ENCODE assay signal across 1 cellular context in genomic region chr17:72120878-72121163, GRCh38.
TF ChIP-seq lines count a peak whose summit lies in the region.

Gene SOX9 (plus strand): TSS chr17:72121020. CDS start chr17:72121392, 372 bp downstream.

TF ChIP-seq in HepG2, 621 proteins besides CTCF, POLR2A, EP300 and RAD21 (continued from another document and continues in another):
- TF ChIP-seq, protein P1, sequence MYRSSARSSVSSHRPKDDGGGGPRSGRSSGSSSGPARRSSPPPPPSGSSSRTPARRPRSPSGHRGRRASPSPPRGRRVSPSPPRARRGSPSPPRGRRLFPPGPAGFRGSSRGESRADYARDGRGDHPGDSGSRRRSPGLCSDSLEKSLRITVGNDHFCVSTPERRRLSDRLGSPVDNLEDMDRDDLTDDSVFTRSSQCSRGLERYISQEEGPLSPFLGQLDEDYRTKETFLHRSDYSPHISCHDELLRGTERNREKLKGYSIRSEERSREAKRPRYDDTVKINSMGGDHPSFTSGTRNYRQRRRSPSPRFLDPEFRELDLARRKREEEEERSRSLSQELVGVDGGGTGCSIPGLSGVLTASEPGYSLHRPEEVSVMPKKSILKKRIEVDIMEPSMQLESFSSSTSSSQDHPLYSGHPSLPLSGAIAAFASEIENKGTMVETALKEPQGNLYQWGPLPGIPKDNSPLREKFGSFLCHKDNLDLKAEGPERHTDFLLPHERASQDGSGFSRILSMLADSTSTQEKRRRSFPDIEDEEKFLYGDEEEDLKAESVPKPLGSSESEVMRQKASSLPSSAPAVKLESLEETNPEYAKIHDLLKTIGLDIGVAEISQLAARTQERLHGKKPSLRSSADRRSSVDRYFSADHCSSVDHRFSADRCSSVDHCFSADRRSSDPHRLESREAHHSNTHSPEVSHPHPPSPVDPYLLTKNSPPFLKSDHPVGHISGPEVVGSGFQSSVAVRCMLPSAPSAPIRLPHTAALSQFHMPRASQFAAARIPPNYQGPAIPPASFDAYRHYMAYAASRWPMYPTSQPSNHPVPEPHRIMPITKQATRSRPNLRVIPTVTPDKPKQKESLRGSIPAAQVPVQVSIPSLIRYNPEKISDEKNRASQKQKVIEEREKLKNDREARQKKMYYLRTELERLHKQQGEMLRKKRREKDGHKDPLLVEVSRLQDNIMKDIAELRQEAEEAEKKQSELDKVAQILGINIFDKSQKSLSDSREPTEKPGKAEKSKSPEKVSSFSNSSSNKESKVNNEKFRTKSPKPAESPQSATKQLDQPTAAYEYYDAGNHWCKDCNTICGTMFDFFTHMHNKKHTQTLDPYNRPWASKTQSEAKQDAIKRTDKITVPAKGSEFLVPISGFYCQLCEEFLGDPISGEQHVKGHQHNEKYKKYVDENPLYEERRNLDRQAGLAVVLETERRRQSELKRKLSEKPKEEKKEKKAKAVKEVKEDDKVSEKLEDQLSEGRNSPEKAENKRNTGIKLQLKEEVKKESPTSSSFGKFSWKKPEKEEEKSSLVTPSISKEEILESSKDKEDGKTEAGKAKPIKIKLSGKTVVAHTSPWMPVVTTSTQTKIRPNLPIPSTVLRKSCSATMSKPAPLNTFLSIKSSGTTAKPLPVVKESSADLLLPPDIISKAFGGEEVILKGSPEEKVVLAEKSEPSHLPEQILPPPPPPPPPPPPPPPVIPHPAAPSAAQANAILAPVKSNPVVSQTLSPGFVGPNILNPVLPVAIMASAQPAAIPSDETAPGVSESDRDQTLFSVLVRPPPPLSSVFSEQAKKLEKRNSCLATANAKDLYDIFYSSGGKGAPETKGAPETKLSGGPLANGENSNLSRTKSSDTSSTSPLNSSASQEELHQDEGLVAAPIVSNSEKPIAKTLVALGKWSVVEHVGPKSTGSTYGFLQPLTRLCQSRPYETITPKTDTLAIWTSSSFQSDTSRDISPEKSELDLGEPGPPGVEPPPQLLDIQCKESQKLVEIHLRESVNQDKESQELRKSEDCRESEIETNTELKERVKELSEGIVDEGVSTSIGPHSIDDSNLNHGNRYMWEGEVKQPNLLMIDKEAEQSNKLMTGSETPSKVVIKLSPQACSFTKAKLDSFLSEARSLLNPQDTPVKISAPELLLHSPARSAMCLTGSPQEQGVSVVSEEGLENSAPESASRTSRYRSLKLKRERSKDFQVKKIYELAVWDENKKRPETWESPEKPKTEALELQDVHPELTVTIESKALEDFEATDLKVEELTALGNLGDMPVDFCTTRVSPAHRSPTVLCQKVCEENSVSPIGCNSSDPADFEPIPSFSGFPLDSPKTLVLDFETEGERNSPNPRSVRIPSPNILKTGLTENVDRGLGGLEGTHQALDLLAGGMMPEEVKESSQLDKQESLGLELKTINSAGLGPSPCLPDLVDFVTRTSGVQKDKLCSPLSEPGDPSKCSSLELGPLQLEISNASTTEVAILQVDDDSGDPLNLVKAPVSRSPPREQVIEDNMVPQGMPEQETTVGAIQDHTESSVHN (CRISPR knock-in tag; IDR thresholded peaks at IDR 0.05) = no peak
- TF ChIP-seq ZNF552 (CRISPR knock-in tag; IDR thresholded peaks at IDR 0.05; ENCODE audit: borderline replicate concordance) (no peak), PHF5A (CRISPR knock-in tag; IDR thresholded peaks at IDR 0.05; ENCODE audit: low read depth, unreplicated experiment) (peak; percentile 10), ZNF337 (CRISPR knock-in tag; IDR thresholded peaks at IDR 0.05; ENCODE audit: borderline replicate concordance, low read depth) (no peak), SP2 (CRISPR knock-in tag; IDR thresholded peaks at IDR 0.05) (no peak), POLR2AphosphoS2 (IDR thresholded peaks at IDR 0.05; ENCODE audit: low read depth, low read length) (peak; percentile 74; the same call in 1 of the 2 replicates), POLR2G (IDR thresholded peaks at IDR 0.05; ENCODE audit: low read depth, low read length) (peak; percentile 100), MAFG (CRISPR knock-in tag; IDR thresholded peaks at IDR 0.05) (no peak), KLF9 (CRISPR knock-in tag; IDR thresholded peaks at IDR 0.05; ENCODE audit: low read depth) (0 out of 2 replicates have a peak, but pooled peaks have one; percentile 23), ZNF3 (CRISPR knock-in tag; IDR thresholded peaks at IDR 0.05) (peak; percentile 50; the same call in 1 of the 2 replicates), THAP8 (CRISPR knock-in tag; IDR thresholded peaks at IDR 0.05; ENCODE audit: borderline replicate concordance) (0 out of 2 replicates have a peak, but pooled peaks have one; percentile 2), REL (CRISPR knock-in tag; conservative IDR thresholded peaks at IDR 0.05) (peak; percentile 91), ZNF496 (CRISPR knock-in tag; IDR thresholded peaks at IDR 0.05; ENCODE audit: insufficient replicate concordance) (no peak), TAF1 (CRISPR knock-in tag; IDR thresholded peaks at IDR 0.05) (peak; percentile 86), HMG20B (CRISPR knock-in tag; conservative IDR thresholded peaks at IDR 0.05) (peak; percentile 68; the same call in 1 of the 2 replicates), ZNF614 (CRISPR knock-in tag; IDR thresholded peaks at IDR 0.05; ENCODE audit: borderline replicate concordance) (peak; percentile 18; the same call in 1 of the 2 replicates), ZNF224 (CRISPR knock-in tag; IDR thresholded peaks at IDR 0.05) (0 out of 2 replicates have a peak, but pooled peaks have one; percentile 10), PRDM4 (CRISPR knock-in tag; IDR thresholded peaks at IDR 0.05; ENCODE audit: borderline replicate concordance) (peak; percentile 71; the same call in 1 of the 2 replicates), ZNF230 (CRISPR knock-in tag; IDR thresholded peaks at IDR 0.05) (no peak), ZFP37 (CRISPR knock-in tag; IDR thresholded peaks at IDR 0.05; ENCODE audit: borderline replicate concordance) (0 out of 2 replicates have a peak, but pooled peaks have one; percentile 17), ZZZ3 (CRISPR knock-in tag; IDR thresholded peaks at IDR 0.05; ENCODE audit: borderline replicate concordance) (no peak), ZNF777 (CRISPR knock-in tag; IDR thresholded peaks at IDR 0.05) (peak; percentile 50), IRF1 (CRISPR knock-in tag; IDR thresholded peaks at IDR 0.05; ENCODE audit: low read depth) (no peak), BRD4 (CRISPR knock-in tag; IDR thresholded peaks at IDR 0.05) (no peak), DPF2 (CRISPR knock-in tag; IDR thresholded peaks at IDR 0.05; ENCODE audit: borderline replicate concordance, low read depth) (no peak), ZNF775 (CRISPR knock-in tag; IDR thresholded peaks at IDR 0.05; ENCODE audit: borderline replicate concordance) (no peak), ZNF747 (CRISPR knock-in tag; IDR thresholded peaks at IDR 0.05; ENCODE audit: borderline replicate concordance) (no peak), PHF21A (CRISPR knock-in tag; IDR thresholded peaks at IDR 0.05) (peak; percentile 29; the same call in 1 of the 2 replicates), TP53 (CRISPR knock-in tag; conservative IDR thresholded peaks at IDR 0.05) (0 out of 2 replicates have a peak, but pooled peaks have one; percentile 27), BRF2 (CRISPR knock-in tag; IDR thresholded peaks at IDR 0.05) (0 out of 2 replicates have a peak, but pooled peaks have one; percentile 47), ZNF616 (CRISPR knock-in tag; IDR thresholded peaks at IDR 0.05; ENCODE audit: low read depth) (peak; percentile 6; the same call in 1 of the 2 replicates), MNT (IDR thresholded peaks at IDR 0.05) (no peak), NCOA2 (CRISPR knock-in tag; IDR thresholded peaks at IDR 0.05) (peak; percentile 41; the same call in 1 of the 2 replicates), MAZ (IDR thresholded peaks at IDR 0.05; ENCODE audit: borderline replicate concordance, low read depth, low read length) (peak; percentile 81; the same call in 1 of the 2 replicates), MAZ (CRISPR knock-in tag; IDR thresholded peaks at IDR 0.05; ENCODE audit: low read depth) (no peak)
- TF ChIP-seq, protein P2, sequence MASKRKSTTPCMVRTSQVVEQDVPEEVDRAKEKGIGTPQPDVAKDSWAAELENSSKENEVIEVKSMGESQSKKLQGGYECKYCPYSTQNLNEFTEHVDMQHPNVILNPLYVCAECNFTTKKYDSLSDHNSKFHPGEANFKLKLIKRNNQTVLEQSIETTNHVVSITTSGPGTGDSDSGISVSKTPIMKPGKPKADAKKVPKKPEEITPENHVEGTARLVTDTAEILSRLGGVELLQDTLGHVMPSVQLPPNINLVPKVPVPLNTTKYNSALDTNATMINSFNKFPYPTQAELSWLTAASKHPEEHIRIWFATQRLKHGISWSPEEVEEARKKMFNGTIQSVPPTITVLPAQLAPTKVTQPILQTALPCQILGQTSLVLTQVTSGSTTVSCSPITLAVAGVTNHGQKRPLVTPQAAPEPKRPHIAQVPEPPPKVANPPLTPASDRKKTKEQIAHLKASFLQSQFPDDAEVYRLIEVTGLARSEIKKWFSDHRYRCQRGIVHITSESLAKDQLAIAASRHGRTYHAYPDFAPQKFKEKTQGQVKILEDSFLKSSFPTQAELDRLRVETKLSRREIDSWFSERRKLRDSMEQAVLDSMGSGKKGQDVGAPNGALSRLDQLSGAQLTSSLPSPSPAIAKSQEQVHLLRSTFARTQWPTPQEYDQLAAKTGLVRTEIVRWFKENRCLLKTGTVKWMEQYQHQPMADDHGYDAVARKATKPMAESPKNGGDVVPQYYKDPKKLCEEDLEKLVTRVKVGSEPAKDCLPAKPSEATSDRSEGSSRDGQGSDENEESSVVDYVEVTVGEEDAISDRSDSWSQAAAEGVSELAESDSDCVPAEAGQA (IDR thresholded peaks at IDR 0.05; ENCODE audit: low read depth) = no peak
- TF ChIP-seq, protein P2 (CRISPR knock-in tag; IDR thresholded peaks at IDR 0.05; ENCODE audit: borderline replicate concordance) = peak; percentile 83; the same call in 1 of the 2 replicates
